10 cellular contexts compared by ENCODE assay signal in genomic region chr2:130370490-130370889, GRCh38. TPM values are rescaled to one million over a fixed set of nuclear protein-coding genes. Genes with fewer than 3 reads are reported as not detected.
DNase-seq lines count a peak whose midpoint lies in the region; ATAC-seq, FAIRE-seq and TF ChIP-seq lines count a peak whose summit lies in the region.
"Had no signal": no experiment of that assay in that cellular context is flagged by ENCODE, and none has a peak within 500 bp of the region (broad histone marks: within the 10 kb centered on the region; RNA-seq: fewer than 3 reads in every experiment).

No MANE protein-coding gene starts in this region.

- no peak overlapping the region for H3K27ac ChIP-seq in astrocyte (ENCODE audit: low read depth, low read length)
- peak overlapping the region in 1 of 2 donors; percentile 6 for H3K27ac ChIP-seq in small intestine (ENCODE audit: low read depth in 1 of 2, low read length in 1 of 2)

- no peaks in the 10 kb centered on the region for H3K36me3 ChIP-seq in astrocyte (ENCODE audit: insufficient read depth, low read length)
- H3K36me3 ChIP-seq in small intestine (ENCODE audit: control insufficient read depth in 2 of 2, insufficient read depth in 2 of 2, low read length in 2 of 2) = peaks cover 0 to 2% of the 10 kb centered on the region in 2 donors
- H3K36me3 ChIP-seq: gastrocnemius medialis had no signal

- peaks cover 3% of the 10 kb centered on the region for H3K27me3 Mint-ChIP-seq in T-helper 1 cell treated with Interleukin-12 subunit alpha and Interleukin-12 subunit beta and Interleukin-4 antibody, amounts not matched to agents 30 μg/mL and 1 μg/mL, for 36 hours (ENCODE audit: low read depth)
- no peaks in the 10 kb centered on the region for H3K27me3 Mint-ChIP-seq in astrocyte (ENCODE audit: low read depth, unreplicated experiment)

- H3K4me2 ChIP-seq in astrocyte (ENCODE audit: low read length) = no peak overlapping the region

- H3K4me3 ChIP-seq in astrocyte (ENCODE audit: insufficient read depth, low read depth, low read length) (no peak overlapping the region), small intestine (ENCODE audit: low read depth in 1 of 2, low read length in 2 of 2) (no peak overlapping the region)

- no peak overlapping the region for H3K9ac ChIP-seq in astrocyte (ENCODE audit: low read length)

- H3K4me1 ChIP-seq in astrocyte (ENCODE audit: insufficient read depth, low read length) (peaks cover 26% of the 10 kb centered on the region), small intestine (ENCODE audit: control insufficient read depth in 2 of 2, insufficient read depth in 1 of 2, low read depth in 1 of 2, low read length in 1 of 2) (peaks cover 0 to 3% of the 10 kb centered on the region in 2 donors)

- TF ChIP-seq CTCF in astrocyte (IDR thresholded peaks at IDR 0.05; ENCODE audit: insufficient read depth, low read depth, low read length) = no peak

- DNase-seq in astrocyte (ENCODE audit: low read depth) (no peak), small intestine (peak; percentile 37), germinal center (ENCODE audit: low spot score) (no peak), Ammon's horn (ENCODE audit: low spot score) (no peak)
- DNase-seq: gastrocnemius medialis, NCI-H187 had no signal

- peak overlapping the region; percentile 97 for H3K27ac Mint-ChIP-seq in T-helper 1 cell treated with Interleukin-12 subunit alpha and Interleukin-12 subunit beta and Interleukin-4 antibody, amounts not matched to agents 30 μg/mL and 1 μg/mL, for 36 hours
- no peak overlapping the region for H3K27ac Mint-ChIP-seq in astrocyte (ENCODE audit: unreplicated experiment)

- no peak for FAIRE-seq in astrocyte (lab: Jason Lieb, UNC)
- FAIRE-seq in small intestine (lab: Jason Lieb, UNC) = no peak

- ATAC-seq in GM19351 (IDR thresholded peaks at IDR 0.05; ENCODE audit: unreplicated experiment) = peak; percentile 40
- ATAC-seq in HG03469 (IDR thresholded peaks at IDR 0.05; ENCODE audit: unreplicated experiment) = no peak
- ATAC-seq: gastrocnemius medialis, SK-N-SH treated with all-trans-retinoic acid at 6 μM for 48 hours had no signal

- H3K9me3 Mint-ChIP-seq in T-helper 1 cell treated with Interleukin-12 subunit alpha and Interleukin-12 subunit beta and Interleukin-4 antibody, amounts not matched to agents 30 μg/mL and 1 μg/mL, for 36 hours = no peaks in the 10 kb centered on the region
- peaks cover 2% of the 10 kb centered on the region for H3K9me3 Mint-ChIP-seq in astrocyte (ENCODE audit: unreplicated experiment)

- H4K20me1 ChIP-seq in astrocyte (ENCODE audit: insufficient read depth, low read length) = peaks cover 10% of the 10 kb centered on the region

- peaks cover 36% of the 10 kb centered on the region for H3K4me1 Mint-ChIP-seq in T-helper 1 cell treated with Interleukin-12 subunit alpha and Interleukin-12 subunit beta and Interleukin-4 antibody, amounts not matched to agents 30 μg/mL and 1 μg/mL, for 36 hours (ENCODE audit: low read depth)
- peaks cover 21% of the 10 kb centered on the region for H3K4me1 Mint-ChIP-seq in astrocyte (ENCODE audit: low read depth, unreplicated experiment)

- H3K9me3 ChIP-seq in astrocyte (ENCODE audit: insufficient read depth, low read depth, low read length) (no peaks in the 10 kb centered on the region), small intestine (ENCODE audit: control insufficient read depth, low read depth) (no peaks in the 10 kb centered on the region)
- H3K9me3 ChIP-seq: gastrocnemius medialis had no signal

- peaks cover 38% of the 10 kb centered on the region for H3K79me2 ChIP-seq in astrocyte (ENCODE audit: insufficient read depth, low read length)

- no peaks in the 10 kb centered on the region for H3K27me3 ChIP-seq in astrocyte (ENCODE audit: insufficient read depth, low read length)
- H3K27me3 ChIP-seq in small intestine (ENCODE audit: control insufficient read depth in 2 of 2, insufficient read depth in 2 of 2, low read length in 2 of 2) = no peaks in the 10 kb centered on the region

- no peak overlapping the region for H2AFZ ChIP-seq in astrocyte (ENCODE audit: low read depth, low read length)

- H3K4me3 Mint-ChIP-seq in T-helper 1 cell treated with Interleukin-12 subunit alpha and Interleukin-12 subunit beta and Interleukin-4 antibody, amounts not matched to agents 30 μg/mL and 1 μg/mL, for 36 hours = peak overlapping the region; percentile 97
- peak overlapping the region; percentile 62 for H3K4me3 Mint-ChIP-seq in astrocyte (ENCODE audit: unreplicated experiment)

- peaks cover 17% of the 10 kb centered on the region for H3K36me3 Mint-ChIP-seq in T-helper 1 cell treated with Interleukin-12 subunit alpha and Interleukin-12 subunit beta and Interleukin-4 antibody, amounts not matched to agents 30 μg/mL and 1 μg/mL, for 36 hours (ENCODE audit: low read depth)
- H3K36me3 Mint-ChIP-seq in astrocyte (ENCODE audit: low read depth, unreplicated experiment) = peaks cover 13% of the 10 kb centered on the region

- WGBS in small intestine, 3 donors = 71 to 93% (median 75%) methylated on average over 9 of the region's 9 CpGs

RNA-seq across cellular contexts. Expression of gene PTPN18, which starts 14.6 kb away (rescaled TPM):
- 9.9 and 10.4 TPM in 2 replicates for total RNA-seq in astrocyte
- 100 to 1,000 TPM in 1 of 3 donors, 10 to 100 TPM in 2; 58.6 to 105 (median 63.2) TPM for polyA plus RNA-seq in small intestine

RNA-seq across cellular contexts. Expression of gene IMP4, which starts 27.8 kb away (rescaled TPM):
- 65.5 and 78.9 TPM in 2 replicates for total RNA-seq in astrocyte
- polyA plus RNA-seq in small intestine = 10 to 100 TPM; 57.9 to 77.7 (median 66.5) TPM
